ENCODE assay signal across 10 cellular contexts in the genomic region with DNA sequence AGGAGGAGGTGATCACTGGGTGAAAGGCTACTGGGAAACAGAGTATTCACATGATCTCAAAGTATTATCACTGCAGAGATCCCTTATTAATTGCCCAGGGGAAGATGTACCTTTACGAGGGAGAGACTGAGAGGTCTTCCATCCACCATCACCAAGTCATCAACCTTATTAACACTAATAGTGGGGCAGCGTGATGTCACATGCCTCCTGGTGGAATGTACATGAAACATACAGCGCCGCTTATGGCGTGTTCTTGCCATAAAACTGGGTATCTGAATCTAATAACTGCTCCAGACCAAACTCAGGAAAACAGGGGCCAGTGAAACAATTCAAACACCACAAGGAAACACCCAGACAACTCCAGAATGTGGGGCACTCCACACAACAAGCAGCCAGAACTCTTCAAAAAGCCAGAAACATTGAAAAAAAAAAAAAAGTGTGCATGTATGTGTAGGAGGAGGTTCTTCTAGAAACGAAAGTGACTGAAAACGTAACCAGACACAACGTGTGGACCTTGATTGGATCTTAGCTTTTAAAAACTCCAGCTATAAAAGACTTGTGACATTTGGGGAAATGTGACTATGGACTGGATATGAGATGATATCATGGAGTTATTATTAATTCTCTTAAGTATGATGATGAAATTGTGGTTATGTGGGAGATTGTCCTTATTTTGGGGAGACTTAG. TPM values are rescaled to one million over a fixed set of nuclear protein-coding genes. Genes with fewer than 3 reads are reported as not detected.
DNase-seq lines count a peak whose midpoint lies in the region; ATAC-seq and TF ChIP-seq lines count a peak whose summit lies in the region.
"Had no signal": no experiment of that assay in that cellular context is flagged by ENCODE, and none has a peak within 500 bp of the region (broad histone marks: within the 10 kb centered on the region; RNA-seq: fewer than 3 reads in every experiment).

No MANE protein-coding gene starts in this region.

- H3K9me3 ChIP-seq in sigmoid colon: no peaks in the 10 kb centered on the region

- H3K27me3 ChIP-seq in sigmoid colon: no peaks in the 10 kb centered on the region

- H3K36me3 ChIP-seq in sigmoid colon: no peaks in the 10 kb centered on the region

- H3K4me3 ChIP-seq in choroid plexus epithelial cell (ENCODE audit: low read depth, low read length): peak overlapping the region; percentile 3
- H3K4me3 ChIP-seq in sigmoid colon: peak overlapping the region in 1 of 4 donors; percentile 19

- TF ChIP-seq EP300 in sigmoid colon (IDR thresholded peaks at IDR 0.05): no peak

- in situ Hi-C loops in SK-MEL-5 (cut with HindIII; ENCODE audit: low pct_unique_long_range_greater_than_20kb, low sequenced_read_pairs): no loop called here

- no peak for ATAC-seq in HG02870 (IDR thresholded peaks at IDR 0.05; ENCODE audit: unreplicated experiment)

- H3K27ac ChIP-seq in sigmoid colon: peak overlapping the region; percentile 5 to 69 (median 48)

- 67 to 70% methylated on average over 8 of the region's 8 CpGs for WGBS in sigmoid colon, 2 donors

- intact Hi-C loops in sigmoid colon (cut with DNase I): no loop called here

- DNase-seq in GM10266 (ENCODE audit: extremely low spot score): peak; percentile 67
- DNase-seq in SK-MEL-5 (ENCODE audit: low read depth, low spot score): peak; percentile 68
- peak; percentile 55 for DNase-seq in choroid plexus epithelial cell (ENCODE audit: low read depth)
- DNase-seq in sigmoid colon: no peak
- DNase-seq in NCI-H510A (lab: John Stamatoyannopoulos, UW): no peak
- no peak for DNase-seq in AG20443 (ENCODE audit: low spot score)
- DNase-seq in COR-L47 (lab: John Stamatoyannopoulos, UW): no peak

- peaks cover 0 to 57% (median 44%) of the 10 kb centered on the region in 4 donors for H3K4me1 ChIP-seq in sigmoid colon

- TF ChIP-seq POLR2A in sigmoid colon (IDR thresholded peaks at IDR 0.05): no peak

- TF ChIP-seq CTCF in GM10266 (IDR thresholded peaks at IDR 0.05; ENCODE audit: control insufficient read depth, insufficient read depth, low read depth, missing control alignments) (no peak), choroid plexus epithelial cell (conservative IDR thresholded peaks at IDR 0.05; ENCODE audit: low read depth, low read length) (peak; percentile 9), sigmoid colon (IDR thresholded peaks at IDR 0.05) (no peak)

RNA-seq across cellular contexts. Expression of gene STIMATE, which starts 4.6 kb away (rescaled TPM):
- 17.2 and 18.0 TPM in 2 replicates for total RNA-seq in SK-MEL-5 (2014; rRNA removed; shearing (Covaris generic))
- 23.3 and 25.3 TPM in 2 replicates for polyA plus RNA-seq in SK-MEL-5 (2015; cell fraction: cytosol; rRNA removed)
- 27.0 and 45.9 TPM in 2 replicates for polyA plus RNA-seq in SK-MEL-5 (2015; cell fraction: nucleus; rRNA removed)
- total RNA-seq in sigmoid colon: 10 to 100 TPM; 11.5 to 19.5 (median 14.7) TPM
- polyA plus RNA-seq in sigmoid colon: 1 to 10 TPM; 2.5 to 7.7 (median 4.8) TPM

RNA-seq across cellular contexts. Expression of gene MUSTN1, which starts 57.9 kb away (rescaled TPM):
- total RNA-seq in SK-MEL-5 (2014; rRNA removed; shearing (Covaris generic)): 0.43 TPM in 1 of 2 replicates, not detected in the other
- polyA plus RNA-seq in SK-MEL-5 (2015; cell fraction: cytosol; rRNA removed): not detected in 2 replicates
- polyA plus RNA-seq in SK-MEL-5 (2015; cell fraction: nucleus; rRNA removed): 7.9 and 8.4 TPM in 2 replicates
- total RNA-seq in sigmoid colon: 10 to 100 TPM in 1 of 4 donors, 1 to 10 TPM in 3; 4.2 to 12.7 (median 6.9) TPM
- polyA plus RNA-seq in sigmoid colon: 10 to 100 TPM in 1 of 3 donors, 1 to 10 TPM in 1, not detected in 1; 7.2 to 11.1 TPM
- total RNA-seq: H4 had no signal
- polyA plus RNA-seq: neural cell had no signal

Comparison
In these comparisons a context has a peak if more than half of its experiments do, and no peak if none do; other contexts are left out.
1. DNase-seq: peak in GM10266 (single experiment), SK-MEL-5 (single experiment) and choroid plexus epithelial cell (single experiment); none in sigmoid colon (single experiment), NCI-H510A (single experiment), AG20443 (single experiment) and COR-L47 (single experiment).